ENCODE assay signal across 1 cellular context in genomic region chr22:35299717-35300497, GRCh38.
TF ChIP-seq lines count a peak whose summit lies in the region.

Gene TOM1, plus strand, starts transcription at chr22:35299894. Its CDS starts 35 bp downstream, at chr22:35299929.

TF ChIP-seq in HepG2, 621 proteins besides CTCF, POLR2A, EP300 and RAD21 (continued from another document and continues in another):
- TF ChIP-seq ZNF800 (CRISPR knock-in tag; IDR thresholded peaks at IDR 0.05): peak; percentile 16; the same call in 1 of the 2 replicates
- 0 out of 2 replicates have a peak, but pooled peaks have one; percentile 49 for TF ChIP-seq MYNN (CRISPR knock-in tag; IDR thresholded peaks at IDR 0.05; ENCODE audit: low read depth)
- TF ChIP-seq ZNF556 (CRISPR knock-in tag; IDR thresholded peaks at IDR 0.05; ENCODE audit: borderline replicate concordance): peak; percentile 50; the same call in 1 of the 2 replicates
- no peak for TF ChIP-seq RARG (CRISPR knock-in tag; IDR thresholded peaks at IDR 0.05; ENCODE audit: low read depth)
- peak; percentile 60; the same call in 1 of the 2 replicates for TF ChIP-seq ZNF619 (CRISPR knock-in tag; IDR thresholded peaks at IDR 0.05)
- no peak for TF ChIP-seq TERF1 (CRISPR knock-in tag; IDR thresholded peaks at IDR 0.05)
- no peak for TF ChIP-seq ZNF207 (IDR thresholded peaks at IDR 0.05; ENCODE audit: borderline replicate concordance)
- no peak for TF ChIP-seq SMAD9 (CRISPR knock-in tag; IDR thresholded peaks at IDR 0.05)
- peak; percentile 63 for TF ChIP-seq MNT (IDR thresholded peaks at IDR 0.05)
- TF ChIP-seq PLSCR1 (CRISPR knock-in tag; IDR thresholded peaks at IDR 0.05; ENCODE audit: borderline replicate concordance): no peak; the same call in 1 of the 2 replicates
- TF ChIP-seq HIVEP1 (CRISPR knock-in tag; IDR thresholded peaks at IDR 0.05): peak; percentile 59
- no peak for TF ChIP-seq PLRG1 (conservative IDR thresholded peaks at IDR 0.05)
- peak; percentile 71; the same call in 1 of the 2 replicates for TF ChIP-seq ZNF414 (CRISPR knock-in tag; IDR thresholded peaks at IDR 0.05)
- TF ChIP-seq ZNF282 (IDR thresholded peaks at IDR 0.05; ENCODE audit: partially characterized antibody): no peak
- TF ChIP-seq ZNF232 (CRISPR knock-in tag; IDR thresholded peaks at IDR 0.05; ENCODE audit: borderline replicate concordance): no peak
- 0 out of 2 replicates have a peak, but pooled peaks have one; percentile 10 for TF ChIP-seq CEBPG (CRISPR knock-in tag; IDR thresholded peaks at IDR 0.05)
- peak; percentile 69; the same call in 1 of the 2 replicates for TF ChIP-seq BORCS8-MEF2B (CRISPR knock-in tag; IDR thresholded peaks at IDR 0.05)
- TF ChIP-seq CERS6 (CRISPR knock-in tag; IDR thresholded peaks at IDR 0.05): no peak
- TF ChIP-seq POGZ (CRISPR knock-in tag; IDR thresholded peaks at IDR 0.05): peak; percentile 85
- TF ChIP-seq ZNF781 (CRISPR knock-in tag; IDR thresholded peaks at IDR 0.05; ENCODE audit: borderline replicate concordance, not compliant biosample characterization): peak; percentile 16
- TF ChIP-seq MTF2 (CRISPR knock-in tag; IDR thresholded peaks at IDR 0.05; ENCODE audit: borderline replicate concordance): no peak
- no peak for TF ChIP-seq E2F2 (CRISPR knock-in tag; IDR thresholded peaks at IDR 0.05; ENCODE audit: borderline replicate concordance)
- no peak; the same call in 1 of the 2 replicates for TF ChIP-seq JDP2 (CRISPR knock-in tag; IDR thresholded peaks at IDR 0.05; ENCODE audit: borderline replicate concordance)
- 0 out of 2 replicates have a peak, but pooled peaks have one; percentile 53 for TF ChIP-seq FOXO4 (CRISPR knock-in tag; conservative IDR thresholded peaks at IDR 0.05)
- no peak for TF ChIP-seq SP1 (IDR thresholded peaks at IDR 0.05)
- TF ChIP-seq SP1 (CRISPR knock-in tag; IDR thresholded peaks at IDR 0.05): peak; percentile 93
- TF ChIP-seq ZNF136 (CRISPR knock-in tag; IDR thresholded peaks at IDR 0.05; ENCODE audit: low read depth): no peak
- no peak; the same call in 1 of the 2 replicates for TF ChIP-seq ZNF331 (CRISPR knock-in tag; IDR thresholded peaks at IDR 0.05)
- no peak for TF ChIP-seq ZNF576 (CRISPR knock-in tag; IDR thresholded peaks at IDR 0.05)
- TF ChIP-seq TRAFD1 (CRISPR knock-in tag; IDR thresholded peaks at IDR 0.05; ENCODE audit: borderline replicate concordance): 0 out of 2 replicates have a peak, but pooled peaks have one; percentile 18
- TF ChIP-seq ZNF724P (CRISPR knock-in tag; IDR thresholded peaks at IDR 0.05; ENCODE audit: borderline replicate concordance): no peak
- TF ChIP-seq PCBP1 (IDR thresholded peaks at IDR 0.05; ENCODE audit: borderline replicate concordance, low read depth, low read length): no peak
- TF ChIP-seq BCLAF1 (IDR thresholded peaks at IDR 0.05): no peak
- no peak for TF ChIP-seq ZNF124 (CRISPR knock-in tag; IDR thresholded peaks at IDR 0.05)
- peak; percentile 63; the same call in 1 of the 2 replicates for TF ChIP-seq MXD3 (CRISPR knock-in tag; IDR thresholded peaks at IDR 0.05)
- no peak for TF ChIP-seq GMEB2 (CRISPR knock-in tag; IDR thresholded peaks at IDR 0.05; ENCODE audit: low read depth)
- TF ChIP-seq ZBTB34 (CRISPR knock-in tag; IDR thresholded peaks at IDR 0.05): peak; percentile 74; the same call in 1 of the 2 replicates
